8 cellular contexts compared by ENCODE assay signal in genomic region chrX:12971282-12972003, GRCh38. TPM values are rescaled to one million over a fixed set of nuclear protein-coding genes. Genes with fewer than 3 reads are reported as not detected.
DNase-seq lines count a peak whose midpoint lies in the region; ATAC-seq and TF ChIP-seq lines count a peak whose summit lies in the region.

No MANE protein-coding gene starts in this region.

- H3K27ac ChIP-seq in HUES48 (ENCODE audit: low read depth, low read length) (peak overlapping the region; percentile 31), WERI-Rb-1 (peak overlapping the region; percentile 57), left ventricle myocardium inferior (replicated peaks) (peak overlapping the region; percentile 94)

- H3K36me3 ChIP-seq in HUES48 (ENCODE audit: control insufficient read depth, insufficient read depth, low read length) (peaks cover 6% of the 10 kb centered on the region), WERI-Rb-1 (peaks cover 14% of the 10 kb centered on the region), left ventricle myocardium inferior (no peaks in the 10 kb centered on the region)

- ATAC-seq in stimulated activated naive B cell treated with anti-CD40 and anti-IgM and Interleukin-4, amounts not matched to agents 10 μg/mL and 1 μg/mL and 100 μg/mL, for 72 hours (replicated peaks), result no peak
- ATAC-seq in GM18870 (IDR thresholded peaks at IDR 0.05; ENCODE audit: unreplicated experiment), result no peak

- H3K9ac ChIP-seq in HUES48 (ENCODE audit: low read depth, low read length), result no peak overlapping the region

- H3K36me3 Mint-ChIP-seq in stimulated activated naive B cell treated with anti-CD40 and anti-IgM and Interleukin-4, amounts not matched to agents 10 μg/mL and 1 μg/mL and 100 μg/mL, for 72 hours, result peaks cover 16 to 22% of the 10 kb centered on the region in 2 donors

- peaks cover 34% of the 10 kb centered on the region for H3K4me1 ChIP-seq in HUES48 (ENCODE audit: control insufficient read depth, insufficient read depth, low read length)
- peaks cover 12% of the 10 kb centered on the region for H3K4me1 ChIP-seq in left ventricle myocardium inferior

- H3K4me3 ChIP-seq in HUES48 (ENCODE audit: low read depth, low read length), result no peak overlapping the region
- no peak overlapping the region for H3K4me3 ChIP-seq in WERI-Rb-1 (ENCODE audit: low read depth, low read length)
- H3K4me3 ChIP-seq in left ventricle myocardium inferior, result peak overlapping the region; percentile 80

- H3K27ac Mint-ChIP-seq in stimulated activated naive B cell treated with anti-CD40 and anti-IgM and Interleukin-4, amounts not matched to agents 10 μg/mL and 1 μg/mL and 100 μg/mL, for 72 hours, result peak overlapping the region; percentile 95

- peak overlapping the region; percentile 60 to 82 for H3K4me3 Mint-ChIP-seq in stimulated activated naive B cell treated with anti-CD40 and anti-IgM and Interleukin-4, amounts not matched to agents 10 μg/mL and 1 μg/mL and 100 μg/mL, for 72 hours

- peaks cover 2 to 3% of the 10 kb centered on the region in 2 donors for H3K9me3 Mint-ChIP-seq in stimulated activated naive B cell treated with anti-CD40 and anti-IgM and Interleukin-4, amounts not matched to agents 10 μg/mL and 1 μg/mL and 100 μg/mL, for 72 hours

- TF ChIP-seq CTCF in WERI-Rb-1 (IDR thresholded peaks at IDR 0.05; ENCODE audit: low read depth, low read length) (no peak), left ventricle myocardium inferior (IDR thresholded peaks at IDR 0.05; ENCODE audit: borderline replicate concordance) (no peak)

- DNase-seq in WERI-Rb-1 (no peak), left ventricle myocardium inferior (peak; percentile 38), NCI-H2081 (lab: John Stamatoyannopoulos, UW) (no peak), cerebellum (ENCODE audit: low spot score) (no peak), NCI-H524 treated with DMSO at 0.1 percent for 48 hours (lab: John Stamatoyannopoulos, UW) (no peak)
- no peak for DNase-seq in stimulated activated naive B cell treated with anti-CD40 and anti-IgM and Interleukin-4, amounts not matched to agents 10 μg/mL and 1 μg/mL and 100 μg/mL, for 72 hours

- peaks cover 0 to 14% of the 10 kb centered on the region in 2 donors for H3K27me3 Mint-ChIP-seq in stimulated activated naive B cell treated with anti-CD40 and anti-IgM and Interleukin-4, amounts not matched to agents 10 μg/mL and 1 μg/mL and 100 μg/mL, for 72 hours

- intact Hi-C loops in left ventricle myocardium inferior (cut with micrococcal nuclease), result loop anchor here (10.0 kb wide), 1 partner anchor 513 kb away; no protein-coding TSS in a partner anchor

- H3K27me3 ChIP-seq in HUES48 (ENCODE audit: control insufficient read depth, insufficient read depth, low read length) (no peaks in the 10 kb centered on the region), WERI-Rb-1 (ENCODE audit: insufficient read depth, low read depth, severe bottlenecking) (no peaks in the 10 kb centered on the region), left ventricle myocardium inferior (ENCODE audit: low read depth) (no peaks in the 10 kb centered on the region)

- peaks cover 35 to 51% of the 10 kb centered on the region in 2 donors for H3K4me1 Mint-ChIP-seq in stimulated activated naive B cell treated with anti-CD40 and anti-IgM and Interleukin-4, amounts not matched to agents 10 μg/mL and 1 μg/mL and 100 μg/mL, for 72 hours

- H3K9me3 ChIP-seq in HUES48 (ENCODE audit: control insufficient read depth, insufficient read depth, low read length) (no peaks in the 10 kb centered on the region), WERI-Rb-1 (ENCODE audit: severe bottlenecking) (no peaks in the 10 kb centered on the region), left ventricle myocardium inferior (replicated peaks) (no peaks in the 10 kb centered on the region)

RNA-seq across cellular contexts. Expression of gene TMSB4X, which starts 3.5 kb away (rescaled TPM):
- total RNA-seq in left ventricle myocardium inferior, result 955 TPM
- total RNA-seq in cerebellum, result 3,074 TPM

Comparison
In these comparisons a context has a peak if more than half of its experiments do, and no peak if none do; other contexts are left out.
1. H3K27ac ChIP-seq: peak in every context shown above with its lines; median percentile 94 in left ventricle myocardium inferior; 57 in WERI-Rb-1; 31 in HUES48.